Comparison of ENCODE assay signal across 15 cellular contexts in genomic region chr9:16062542-16063240, GRCh38.
DNase-seq lines count a peak whose midpoint lies in the region; ATAC-seq and TF ChIP-seq lines count a peak whose summit lies in the region.
"Had no signal": no experiment of that assay in that cellular context is flagged by ENCODE, and none has a peak within 500 bp of the region (broad histone marks: within the 10 kb centered on the region; RNA-seq: fewer than 3 reads in every experiment).

No MANE protein-coding gene starts in this region.

- peak; percentile 50 for ATAC-seq in activated naive CD8-positive, alpha-beta T cell treated with anti-CD3 and anti-CD28 coated beads, Interleukin-2, amount 50 U/mL, for 24 hours
- ATAC-seq in HG03139 (IDR thresholded peaks at IDR 0.05; ENCODE audit: unreplicated experiment) (no peak), GM21576 (IDR thresholded peaks at IDR 0.05; ENCODE audit: unreplicated experiment) (no peak)
- ATAC-seq: gastrocnemius medialis had no signal

- DNase-seq in AG09309 (ENCODE audit: low read depth) (peak; percentile 42), HK-2 (ENCODE audit: unreplicated experiment) (peak; percentile 46), hepatic stellate cell (ENCODE audit: low spot score) (peak; percentile 60), activated gamma-delta T cell (lab: John Stamatoyannopoulos, UW) (no peak), NCI-H524 treated with DMSO at 0.1 percent for 48 hours (lab: John Stamatoyannopoulos, UW) (no peak)
- peak; percentile 24 for DNase-seq in activated naive CD8-positive, alpha-beta T cell treated with anti-CD3 and anti-CD28 coated beads, Interleukin-2, amount 50 U/mL, for 24 hours
- DNase-seq: activated CD4-positive, alpha-beta T cell treated with anti-CD3 and anti-CD28 coated beads, Interleukin-2, amount 50 U/mL, for 1 hour; DMS 273 treated with DMSO at 0.1 percent for 48 hours; gastrocnemius medialis; NCI-H2227 treated with DMSO at 0.1 percent for 48 hours; SJCRH30 had no signal

- no peak for TF ChIP-seq CTCF in AG09309 (IDR thresholded peaks at IDR 0.05; ENCODE audit: control insufficient read depth, insufficient read depth, low read depth, low read length, missing control alignments)

- peaks cover 53% of the 10 kb centered on the region for H3K4me1 Mint-ChIP-seq in activated naive CD8-positive, alpha-beta T cell treated with anti-CD3 and anti-CD28 coated beads, Interleukin-2, amount 50 U/mL, for 24 hours

- peaks cover 7% of the 10 kb centered on the region for H3K9me3 Mint-ChIP-seq in activated naive CD8-positive, alpha-beta T cell treated with anti-CD3 and anti-CD28 coated beads, Interleukin-2, amount 50 U/mL, for 24 hours

- no peak overlapping the region for H3K4me3 Mint-ChIP-seq in activated naive CD8-positive, alpha-beta T cell treated with anti-CD3 and anti-CD28 coated beads, Interleukin-2, amount 50 U/mL, for 24 hours
- H3K4me3 Mint-ChIP-seq: brain had no signal

- no peaks in the 10 kb centered on the region for H3K27me3 Mint-ChIP-seq in activated naive CD8-positive, alpha-beta T cell treated with anti-CD3 and anti-CD28 coated beads, Interleukin-2, amount 50 U/mL, for 24 hours

- no peak overlapping the region for H3K4me3 ChIP-seq in AG09309 (ENCODE audit: control insufficient read depth, low read depth, low read length)
- H3K4me3 ChIP-seq: gastrocnemius medialis, right atrium auricular region, SJCRH30 had no signal

- peak overlapping the region; percentile 80 for H3K27ac Mint-ChIP-seq in activated naive CD8-positive, alpha-beta T cell treated with anti-CD3 and anti-CD28 coated beads, Interleukin-2, amount 50 U/mL, for 24 hours
- H3K27ac Mint-ChIP-seq: brain had no signal

- H3K36me3 Mint-ChIP-seq in activated naive CD8-positive, alpha-beta T cell treated with anti-CD3 and anti-CD28 coated beads, Interleukin-2, amount 50 U/mL, for 24 hours (ENCODE audit: low read depth) = peaks cover 2% of the 10 kb centered on the region
- H3K36me3 Mint-ChIP-seq: brain had no signal

Comparison
In these comparisons a context has a peak if more than half of its experiments do, and no peak if none do; other contexts are left out.
1. DNase-seq: peak in AG09309 (single experiment), HK-2 (single experiment), activated naive CD8-positive, alpha-beta T cell treated with anti-CD3 and anti-CD28 coated beads, Interleukin-2, amount 50 U/mL, for 24 hours (single experiment) and hepatic stellate cell (single experiment); none in activated gamma-delta T cell (single experiment) and NCI-H524 treated with DMSO at 0.1 percent for 48 hours (single experiment).